Comparison of ENCODE assay signal across 7 cellular contexts in the genomic region with DNA sequence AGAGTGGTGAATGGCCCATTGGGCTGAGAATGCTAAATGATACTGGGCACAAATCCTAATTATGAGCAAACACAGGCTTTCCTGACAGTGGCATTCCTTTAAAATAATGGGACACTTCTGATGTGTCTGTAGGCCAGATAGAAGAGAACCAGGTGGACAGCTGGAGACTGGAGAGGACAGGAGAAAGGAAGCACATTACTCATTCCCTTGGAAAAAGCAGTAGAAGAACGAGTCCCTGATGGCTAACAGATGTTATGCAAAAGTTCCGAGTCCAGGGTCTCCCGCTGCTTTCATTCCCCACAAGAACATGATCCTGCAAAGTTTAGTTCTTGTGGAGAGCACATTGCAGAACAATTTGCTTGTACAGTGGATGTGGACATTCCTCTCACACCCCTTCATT.
"Had no signal": no experiment of that assay in that cellular context is flagged by ENCODE, and none has a peak within 500 bp of the region (broad histone marks: within the 10 kb centered on the region; RNA-seq: fewer than 3 reads in every experiment).

No MANE protein-coding gene starts in this region.

- H3K4me3 Mint-ChIP-seq: GM23338, HFFc6 had no signal

- H3K4me1 Mint-ChIP-seq: GM23338 had no signal

- H3K4me3 ChIP-seq: GM23338, HAP-1, K562 had no signal

- H3K27ac Mint-ChIP-seq: GM23338, HFFc6 had no signal

- DNase-seq: H7, HFFc6, IMR-90, KG1 had no signal
